Comparison of ENCODE assay signal across 16 cellular contexts in the genomic region with DNA sequence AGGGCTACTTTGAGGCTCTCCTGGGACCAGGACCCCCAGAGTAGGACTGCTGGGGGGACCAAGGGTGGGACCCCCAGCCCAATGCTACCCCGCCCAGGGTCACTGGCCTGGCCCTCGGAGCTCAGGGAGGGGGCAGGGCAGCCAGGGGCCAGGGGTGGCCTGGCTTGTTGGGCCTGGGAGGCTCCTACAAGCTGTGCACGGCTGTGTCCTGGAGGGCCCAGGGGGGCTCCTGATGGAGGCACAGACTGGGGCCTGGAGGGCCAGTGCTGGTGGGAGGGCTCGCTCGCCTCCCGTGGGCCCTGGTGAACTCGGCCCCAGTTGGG. TPM values are rescaled to one million over a fixed set of nuclear protein-coding genes. Genes with fewer than 3 reads are reported as not detected.
A peak's percentile ranks its signal among the peaks of the same experiment; 100 is the strongest.
DNase-seq lines count a peak whose midpoint lies in the region; ATAC-seq and TF ChIP-seq lines count a peak whose summit lies in the region.
"Had no signal": no experiment of that assay in that cellular context is flagged by ENCODE, and none has a peak within 500 bp of the region (broad histone marks: within the 10 kb centered on the region; RNA-seq: fewer than 3 reads in every experiment).

No MANE protein-coding gene starts in this region.

- ATAC-seq in heart right ventricle (no peak), right cardiac atrium (no peak), HG03432 (IDR thresholded peaks at IDR 0.05; ENCODE audit: unreplicated experiment) (no peak)
- ATAC-seq: stimulated activated naive CD8-positive, alpha-beta T cell treated with anti-CD3 and anti-CD28 coated beads, Interleukin-15, Interleukin-2, amounts not matched to agents 100 U/mL and 50 U/mL, for 24 hours had no signal

- H3K27ac ChIP-seq in heart right ventricle (peak overlapping the region in 4 of 10 donors; percentile 100), right cardiac atrium (ENCODE audit: low read length) (no peak overlapping the region), hepatocyte (no peak overlapping the region)

- TF ChIP-seq CTCF in heart right ventricle (IDR thresholded peaks at IDR 0.05) (no peak), hepatocyte (IDR thresholded peaks at IDR 0.05; ENCODE audit: poor library complexity) (no peak)

- H2AFZ ChIP-seq in hepatocyte, result no peak overlapping the region

- DNase-seq in heart right ventricle (no peak), right cardiac atrium (no peak), hepatocyte (ENCODE audit: low spot score) (peak; percentile 19), ureter (ENCODE audit: low spot score) (peak; percentile 42)
- no peak for DNase-seq in activated CD8-positive, alpha-beta memory T cell treated with anti-CD3 and anti-CD28 coated beads for 24 hours
- DNase-seq: ACHN; activated naive CD4-positive, alpha-beta T cell treated with anti-CD3 and anti-CD28 coated beads for 36 hours; foreskin fibroblast; NCI-H2029; NCI-H526 treated with DMSO at 0.1 percent for 48 hours; stimulated activated naive CD8-positive, alpha-beta T cell treated with anti-CD3 and anti-CD28 coated beads, Interleukin-15, Interleukin-2, amounts not matched to agents 100 U/mL and 50 U/mL, for 24 hours had no signal

- H3K9me3 ChIP-seq in heart right ventricle, result no peaks in the 10 kb centered on the region
- H3K9me3 ChIP-seq in right cardiac atrium (ENCODE audit: control insufficient read depth, low read length), result no peaks in the 10 kb centered on the region
- H3K9me3 ChIP-seq in hepatocyte (ENCODE audit: low read depth), result no peaks in the 10 kb centered on the region
- H3K9me3 ChIP-seq: uterus had no signal

- peak overlapping the region; percentile 95 for H3K4me2 ChIP-seq in hepatocyte

- peaks cover 0 to 37% (median 21%) of the 10 kb centered on the region in 9 donors for H3K4me1 ChIP-seq in heart right ventricle
- H3K4me1 ChIP-seq in right cardiac atrium (ENCODE audit: control insufficient read depth, insufficient read depth, low read length), result no peaks in the 10 kb centered on the region
- peaks cover 9% of the 10 kb centered on the region for H3K4me1 ChIP-seq in hepatocyte (ENCODE audit: insufficient read depth)
- H3K4me1 ChIP-seq: uterus had no signal

- peaks cover 12% of the 10 kb centered on the region for H3K79me2 ChIP-seq in hepatocyte

- no peaks in the 10 kb centered on the region for H3K9me2 ChIP-seq in hepatocyte (replicated peaks; ENCODE audit: insufficient read depth)

- H3K36me3 ChIP-seq in heart right ventricle, result peaks cover 0 to 9% (median 0%) of the 10 kb centered on the region in 9 donors
- H3K36me3 ChIP-seq in hepatocyte (replicated peaks; ENCODE audit: insufficient read depth, low read depth), result no peaks in the 10 kb centered on the region
- H3K36me3 ChIP-seq: uterus had no signal

- H3K4me3 ChIP-seq in heart right ventricle (peak overlapping the region in 7 of 10 donors; percentile 64 to 88 (median 79)), right cardiac atrium (ENCODE audit: low read length) (no peak overlapping the region), hepatocyte (no peak overlapping the region)

- intact Hi-C loops in heart right ventricle (cut with DNase I), result no loop called here
- intact Hi-C loops in right cardiac atrium (cut with DNase I), result loop anchor here in 1 of 4 donors (2.0 kb wide), 1 partner anchor 13 kb away; no protein-coding TSS in a partner anchor

- WGBS in heart right ventricle, 2 donors, result 81 to 84% methylated on average over 7 of the region's 7 CpGs
- 72% methylated on average over 7 of the region's 7 CpGs for WGBS in right cardiac atrium
- 85% methylated on average over 6 of the region's 7 CpGs for WGBS in hepatocyte (ENCODE audit: low lambda C conversion rate, missing lambda C conversion rate)

- H3K27me3 ChIP-seq in heart right ventricle (peaks cover 0 to 81% (median 0%) of the 10 kb centered on the region in 7 donors), right cardiac atrium (ENCODE audit: control insufficient read depth, insufficient read depth) (no peaks in the 10 kb centered on the region), hepatocyte (peaks cover 16% of the 10 kb centered on the region)

- H4K20me1 ChIP-seq in hepatocyte (ENCODE audit: insufficient read depth, poor library complexity, severe bottlenecking), result no peaks in the 10 kb centered on the region

RNA-seq across cellular contexts. Expression of a gene that starts 2.2 kb away (rescaled TPM):
- total RNA-seq in heart right ventricle (10 to 100 TPM; 28.5 to 78.1 (median 41.6) TPM), right cardiac atrium (10 to 100 TPM; 37.3 to 62.5 (median 38.6) TPM), hepatocyte (21.4 and 28.7 TPM in 2 replicates), ureter (63.6 TPM)
- polyA plus RNA-seq in heart right ventricle (10 to 100 TPM; 49.2 to 49.8 TPM), right cardiac atrium (25.7 TPM), hepatocyte (74.5 and 107 TPM in 2 replicates)

RNA-seq across cellular contexts. Expression of a gene that starts 15.6 kb away (rescaled TPM):
- total RNA-seq in heart right ventricle, result 100 to 1,000 TPM in 1 of 10 donors, 10 to 100 TPM in 8, 1 to 10 TPM in 1; 9.8 to 169 (median 20.9) TPM
- 100 to 1,000 TPM in 1 of 2 donors, 10 to 100 TPM in 1; 51.7 to 186 TPM for polyA plus RNA-seq in heart right ventricle
- total RNA-seq in right cardiac atrium, result 10 to 100 TPM; 16.1 to 36.4 (median 21.6) TPM
- 65.5 TPM for polyA plus RNA-seq in right cardiac atrium
- total RNA-seq in hepatocyte, result 62.3 and 86.0 TPM in 2 replicates
- polyA plus RNA-seq in hepatocyte, result 88.5 and 89.6 TPM in 2 replicates
- 14.9 TPM for total RNA-seq in ureter

RNA-seq across cellular contexts. Expression of a gene that starts 15.8 kb away (rescaled TPM):
- 100 to 1,000 TPM in 8 of 10 donors, 10 to 100 TPM in 2; 66.2 to 238 (median 122) TPM for total RNA-seq in heart right ventricle
- 100 to 1,000 TPM in 1 of 2 donors, 10 to 100 TPM in 1; 55.1 to 513 TPM for polyA plus RNA-seq in heart right ventricle
- 10 to 100 TPM; 44.4 to 78.0 (median 57.4) TPM for total RNA-seq in right cardiac atrium
- 112 TPM for polyA plus RNA-seq in right cardiac atrium
- not detected in 2 replicates for total RNA-seq in hepatocyte
- polyA plus RNA-seq in hepatocyte, result 1.3 and 1.6 TPM in 2 replicates
- 0.10 TPM for total RNA-seq in ureter
- total RNA-seq: activated naive CD4-positive, alpha-beta T cell treated with anti-CD3 and anti-CD28 coated beads for 36 hours; MCF 10A; T-helper 1 cell treated with Interleukin-12 subunit alpha and Interleukin-12 subunit beta and Interleukin-4 antibody, amounts not matched to agents 30 ng/mL and 1 ng/mL, for 36 hours had no signal

RNA-seq across cellular contexts. Expression of a gene that starts 22.2 kb away (rescaled TPM):
- total RNA-seq in heart right ventricle, result 10 to 100 TPM; 12.7 to 33.9 (median 18.3) TPM
- 10 to 100 TPM; 11.5 to 30.7 TPM for polyA plus RNA-seq in heart right ventricle
- 10 to 100 TPM; 17.1 to 26.4 (median 21.4) TPM for total RNA-seq in right cardiac atrium
- polyA plus RNA-seq in right cardiac atrium, result 12.0 TPM
- 51.8 and 81.8 TPM in 2 replicates for total RNA-seq in hepatocyte
- polyA plus RNA-seq in hepatocyte, result 53.3 and 61.2 TPM in 2 replicates
- total RNA-seq in ureter, result 227 TPM

RNA-seq across cellular contexts. Expression of a gene that starts 31.4 kb away (rescaled TPM):
- total RNA-seq in heart right ventricle (under 1 TPM in 2 of 10 donors, not detected in 8; 0.13 to 0.30 TPM), right cardiac atrium (under 1 TPM in 1 of 4 donors, not detected in 3; 0.41 TPM), hepatocyte (0.60 and 0.72 TPM in 2 replicates), ureter (28.5 TPM)
- polyA plus RNA-seq in heart right ventricle (under 1 TPM; 0.28 to 0.37 TPM), right cardiac atrium (0.14 TPM), hepatocyte (2.4 and 5.6 TPM in 2 replicates)
- total RNA-seq: skeletal muscle tissue had no signal

Comparison
In these comparisons a context has a peak if more than half of its experiments do, and no peak if none do; other contexts are left out.
1. H3K4me3 ChIP-seq: peak in heart right ventricle (7 of 10); none in right cardiac atrium (single experiment) and hepatocyte (single experiment).
2. DNase-seq: peak in hepatocyte (single experiment) and ureter (single experiment); none in heart right ventricle (0 of 2), right cardiac atrium (0 of 3) and activated CD8-positive, alpha-beta memory T cell treated with anti-CD3 and anti-CD28 coated beads for 24 hours (single experiment).
3. RNA of a gene that starts 15.8 kb away (total RNA-seq): 66.2 to 238 TPM in heart right ventricle and 44.4 to 78.0 TPM in right cardiac atrium; 0.10 TPM in ureter (single experiment) and not detected in hepatocyte; every median in the first group is over 10 times any median in the second.